Comparison of ENCODE assay signal across 8 cellular contexts in the genomic region with DNA sequence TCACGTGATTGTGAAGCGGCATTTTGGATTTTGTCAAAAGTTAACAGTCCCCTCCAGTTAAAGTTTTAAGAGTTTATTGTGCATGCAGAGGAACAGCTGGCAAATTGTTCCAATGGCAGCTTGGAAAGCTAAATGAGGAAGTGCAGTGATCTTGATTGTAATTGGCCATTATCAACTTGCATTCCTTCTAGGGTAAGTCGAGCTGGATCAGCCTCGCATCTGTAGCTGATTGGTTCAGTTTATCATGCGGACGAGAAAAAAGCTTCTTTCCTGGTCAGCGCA. TPM values are rescaled to one million over a fixed set of nuclear protein-coding genes. Genes with fewer than 3 reads are reported as not detected.
DNase-seq lines count a peak whose midpoint lies in the region; ATAC-seq and TF ChIP-seq lines count a peak whose summit lies in the region.

No MANE protein-coding gene starts in this region.

- H3F3A ChIP-seq in smooth muscle cell (ENCODE audit: low read depth) = peaks cover 3% of the 10 kb centered on the region

- WGBS in smooth muscle cell (ENCODE audit: low lambda C conversion rate) = 4% methylated on average over 7 of the region's 7 CpGs

- peak overlapping the region; percentile 87 for H3K9ac ChIP-seq in smooth muscle cell (ENCODE audit: low read depth)

- in situ Hi-C loops in astrocyte of the cerebellum (cut with HindIII; ENCODE audit: low sequenced_read_pairs) = no loop called here

- no peaks in the 10 kb centered on the region for H3K9me3 ChIP-seq in smooth muscle cell (replicated peaks; ENCODE audit: low read depth)

- peaks cover 10% of the 10 kb centered on the region for H4K20me1 ChIP-seq in smooth muscle cell (ENCODE audit: low read depth)

- ATAC-seq in GM19438 (IDR thresholded peaks at IDR 0.05; ENCODE audit: low read depth, unreplicated experiment) = peak; percentile 5

- H3K4me3 ChIP-seq in astrocyte of the cerebellum (ENCODE audit: low read depth, low read length) (peak overlapping the region; percentile 96), smooth muscle cell (peak overlapping the region; percentile 87)

- no peaks in the 10 kb centered on the region for H3K36me3 ChIP-seq in smooth muscle cell (ENCODE audit: low read depth)

- DNase-seq in COLO829 (ENCODE audit: low spot score) (peak; percentile 85), NCI-H226 (peak; percentile 42), astrocyte of the cerebellum (ENCODE audit: low read depth) (peak; percentile 42), iPS-NIHi7 (ENCODE audit: extremely low spot score) (peak; percentile 52), smooth muscle cell (lab: John Stamatoyannopoulos, UW; ENCODE audit: unreplicated experiment) (no peak), DMS153 (lab: John Stamatoyannopoulos, UW) (no peak), occipital lobe (lab: John Stamatoyannopoulos, UW) (no peak)

- H3K27ac ChIP-seq in smooth muscle cell (ENCODE audit: low read depth) = peak overlapping the region; percentile 72

- no peaks in the 10 kb centered on the region for H3K27me3 ChIP-seq in smooth muscle cell (ENCODE audit: low read depth)

- TF ChIP-seq CTCF in astrocyte of the cerebellum (IDR thresholded peaks at IDR 0.05; ENCODE audit: low read depth, low read length, missing control alignments) = no peak
- no peak for TF ChIP-seq CTCF in smooth muscle cell (IDR thresholded peaks at IDR 0.05; ENCODE audit: borderline replicate concordance, insufficient read depth, poor library complexity, severe bottlenecking)

- H3K79me2 ChIP-seq in smooth muscle cell (ENCODE audit: low read depth) = peaks cover 54% of the 10 kb centered on the region

- peak overlapping the region; percentile 92 for H3K4me2 ChIP-seq in smooth muscle cell

- peak overlapping the region; percentile 77 for H2AFZ ChIP-seq in smooth muscle cell (ENCODE audit: low read depth)

- no peaks in the 10 kb centered on the region for H3K4me1 ChIP-seq in smooth muscle cell (ENCODE audit: low read depth)

RNA-seq across cellular contexts. Expression of gene ZNF789, which starts 0.6 kb away (rescaled TPM):
- 1.6 and 2.5 TPM in 2 replicates for total RNA-seq in smooth muscle cell
- 2.2 and 4.0 TPM in 2 replicates for polyA plus RNA-seq in smooth muscle cell
- total RNA-seq in occipital lobe = 25.3 TPM

RNA-seq across cellular contexts. Expression of gene ATP5MF, which starts 7.3 kb away (rescaled TPM):
- total RNA-seq in smooth muscle cell = 1,182 and 2,081 TPM in 2 replicates
- polyA plus RNA-seq in smooth muscle cell = 698 and 730 TPM in 2 replicates
- total RNA-seq in occipital lobe = 256 TPM

RNA-seq across cellular contexts. Expression of gene ZNF394, which starts 26.8 kb away (rescaled TPM):
- total RNA-seq in smooth muscle cell (14.6 and 27.7 TPM in 2 replicates), occipital lobe (36.3 TPM)
- 13.2 and 21.2 TPM in 2 replicates for polyA plus RNA-seq in smooth muscle cell

RNA-seq across cellular contexts. Expression of gene ZKSCAN5, which starts 31.2 kb away (rescaled TPM):
- total RNA-seq in smooth muscle cell = 16.5 and 20.2 TPM in 2 replicates
- polyA plus RNA-seq in smooth muscle cell = 7.6 and 8.4 TPM in 2 replicates
- 19.8 TPM for total RNA-seq in occipital lobe

RNA-seq across cellular contexts. Expression of gene CPSF4, which starts 34.5 kb away (rescaled TPM):
- total RNA-seq in smooth muscle cell = 23.6 and 27.1 TPM in 2 replicates
- 30.3 and 37.0 TPM in 2 replicates for polyA plus RNA-seq in smooth muscle cell
- total RNA-seq in occipital lobe = 24.2 TPM

Comparison
In these comparisons a context has a peak if more than half of its experiments do, and no peak if none do; other contexts are left out.
1. DNase-seq: peak in COLO829 (single experiment), NCI-H226 (single experiment), astrocyte of the cerebellum (single experiment) and iPS-NIHi7 (single experiment); none in smooth muscle cell (single experiment), DMS153 (single experiment) and occipital lobe (single experiment).